ENCODE assay signal across 8 cellular contexts in genomic region chr1:30106125-30106524, GRCh38.
DNase-seq lines count a peak whose midpoint lies in the region; ATAC-seq and TF ChIP-seq lines count a peak whose summit lies in the region.

No MANE protein-coding gene starts in this region.

- TF ChIP-seq CTCF in heart left ventricle (IDR thresholded peaks at IDR 0.05) (peak; percentile 19 to 65 (median 35)), upper lobe of right lung (IDR thresholded peaks at IDR 0.05) (peak; percentile 41), tibial artery (IDR thresholded peaks at IDR 0.05) (peak in 1 of 2 experiments; percentile 38)

- ATAC-seq in heart left ventricle = peak in 3 of 4 donors; percentile 35 to 70 (median 65)
- ATAC-seq in upper lobe of right lung = peak; percentile 57
- no peak for ATAC-seq in HG02981 (IDR thresholded peaks at IDR 0.05; ENCODE audit: unreplicated experiment)

- WGBS in heart left ventricle, 4 donors = 32 to 39% (median 35%) methylated on average over 8 of the region's 8 CpGs

- intact Hi-C loops in heart left ventricle (cut with DNase I) = loop anchor here in 6 of 10 donors (5.0 to 10.0 kb wide), 7 partner anchors 279 to 869 kb away; partner anchors contain the start of gene PTPRU (in 1 of the 6)
- intact Hi-C loops in upper lobe of right lung (cut with DNase I) = no loop called here
- intact Hi-C loops in tibial artery (cut with DNase I; ENCODE audit: low total_unique reads) = no loop called here

- CTCF ChIA-PET in activated naive CD4-positive, alpha-beta T cell treated with anti-CD3 and anti-CD28 coated beads, Interleukin-2, amount 10 ng/mL, durations not matched to agents 7 days and 5 days (lab: Charles Lee) = no interaction called here

- no peak for TF ChIP-seq POLR2A in heart left ventricle (IDR thresholded peaks at IDR 0.05)

- H3K36me3 Mint-ChIP-seq in activated naive CD4-positive, alpha-beta T cell treated with anti-CD3 and anti-CD28 coated beads, Interleukin-2, amount 10 ng/mL, durations not matched to agents 7 days and 5 days = no peaks in the 10 kb centered on the region

- H3K4me3 ChIP-seq in SJCRH30 (no peak overlapping the region), heart left ventricle (no peak overlapping the region), upper lobe of right lung (no peak overlapping the region), tibial artery (no peak overlapping the region)

- peaks cover 6% of the 10 kb centered on the region for H3K27me3 Mint-ChIP-seq in activated naive CD4-positive, alpha-beta T cell treated with anti-CD3 and anti-CD28 coated beads, Interleukin-2, amount 10 ng/mL, durations not matched to agents 7 days and 5 days

- H3K4me1 Mint-ChIP-seq in activated naive CD4-positive, alpha-beta T cell treated with anti-CD3 and anti-CD28 coated beads, Interleukin-2, amount 10 ng/mL, durations not matched to agents 7 days and 5 days = no peaks in the 10 kb centered on the region

- H3K4me1 ChIP-seq in SJCRH30 (no peaks in the 10 kb centered on the region), heart left ventricle (no peaks in the 10 kb centered on the region), upper lobe of right lung (no peaks in the 10 kb centered on the region), tibial artery (no peaks in the 10 kb centered on the region)

- DNase-seq in activated naive CD4-positive, alpha-beta T cell treated with anti-CD3 and anti-CD28 coated beads, Interleukin-2, amount 10 ng/mL, durations not matched to agents 7 days and 5 days = peak; percentile 27
- no peak for DNase-seq in activated naive CD4-positive, alpha-beta T cell (lab: John Stamatoyannopoulos, UW)
- DNase-seq in SJCRH30 = peak; percentile 49 to 59
- peak in 1 of 5 donors; percentile 28 for DNase-seq in heart left ventricle
- DNase-seq in upper lobe of right lung = no peak
- DNase-seq in amniotic stem cell (lab: John Stamatoyannopoulos, UW) = no peak
- DNase-seq in tibial artery = no peak

- H3K36me3 ChIP-seq in SJCRH30 (no peaks in the 10 kb centered on the region), heart left ventricle (no peaks in the 10 kb centered on the region), upper lobe of right lung (no peaks in the 10 kb centered on the region), tibial artery (no peaks in the 10 kb centered on the region)

- peaks cover 10% of the 10 kb centered on the region for H3K27me3 ChIP-seq in SJCRH30
- H3K27me3 ChIP-seq in heart left ventricle = peaks cover 0 to 67% (median 11%) of the 10 kb centered on the region in 9 donors
- H3K27me3 ChIP-seq in upper lobe of right lung = peaks cover 23% of the 10 kb centered on the region
- peaks cover 0 to 65% of the 10 kb centered on the region in 2 donors for H3K27me3 ChIP-seq in tibial artery

- H3K9me3 Mint-ChIP-seq in activated naive CD4-positive, alpha-beta T cell treated with anti-CD3 and anti-CD28 coated beads, Interleukin-2, amount 10 ng/mL, durations not matched to agents 7 days and 5 days = no peaks in the 10 kb centered on the region

- H3K27ac Mint-ChIP-seq in activated naive CD4-positive, alpha-beta T cell treated with anti-CD3 and anti-CD28 coated beads, Interleukin-2, amount 10 ng/mL, durations not matched to agents 7 days and 5 days = no peak overlapping the region

- H3K27ac ChIP-seq in SJCRH30 = no peak overlapping the region
- H3K27ac ChIP-seq in heart left ventricle = no peak overlapping the region
- H3K27ac ChIP-seq in upper lobe of right lung = no peak overlapping the region
- H3K27ac ChIP-seq in tibial artery = no peak overlapping the region

- no peak overlapping the region for H3K4me3 Mint-ChIP-seq in activated naive CD4-positive, alpha-beta T cell treated with anti-CD3 and anti-CD28 coated beads, Interleukin-2, amount 10 ng/mL, durations not matched to agents 7 days and 5 days

- H3K9me3 ChIP-seq in SJCRH30 (replicated peaks) (no peaks in the 10 kb centered on the region), heart left ventricle (no peaks in the 10 kb centered on the region), upper lobe of right lung (no peaks in the 10 kb centered on the region), tibial artery (no peaks in the 10 kb centered on the region)

Comparison
In these comparisons a context has a peak if more than half of its experiments do, and no peak if none do; other contexts are left out.
1. DNase-seq: peak in activated naive CD4-positive, alpha-beta T cell treated with anti-CD3 and anti-CD28 coated beads, Interleukin-2, amount 10 ng/mL, durations not matched to agents 7 days and 5 days (single experiment) and SJCRH30 (2 of 2); none in activated naive CD4-positive, alpha-beta T cell (0 of 4), upper lobe of right lung (single experiment), amniotic stem cell (single experiment) and tibial artery (0 of 2).
2. intact Hi-C loops: an anchor here in heart left ventricle (5.0 to 10.0 kb wide); none called in upper lobe of right lung and tibial artery.